In genomic region chr1:23460519-23460918, GRCh38 we compare ENCODE assay signal across 15 cellular contexts. TPM values are rescaled to one million over a fixed set of nuclear protein-coding genes. Genes with fewer than 3 reads are reported as not detected.
DNase-seq lines count a peak whose midpoint lies in the region; ATAC-seq and TF ChIP-seq lines count a peak whose summit lies in the region.
"Had no signal": no experiment of that assay in that cellular context is flagged by ENCODE, and none has a peak within 500 bp of the region (broad histone marks: within the 10 kb centered on the region; RNA-seq: fewer than 3 reads in every experiment).

No MANE protein-coding gene starts in this region.

- no peak overlapping the region for H3K4me3 ChIP-seq in breast epithelium
- no peak overlapping the region for H3K4me3 ChIP-seq in mammary epithelial cell (replicated peaks in 1 of 3; ENCODE audit: insufficient read depth in 1 of 3, low read depth in 2 of 3, low read length in 3 of 3)
- H3K4me3 ChIP-seq in epithelial cell of esophagus (ENCODE audit: low read length): no peak overlapping the region
- H3K4me3 ChIP-seq: A549, GM23248, HAP-1 had no signal

- H3K27ac Mint-ChIP-seq in MCF 10A (ENCODE audit: low read depth, unreplicated experiment): peak overlapping the region; percentile 18
- H3K27ac Mint-ChIP-seq: CD4-positive, alpha-beta T cell had no signal

- no peak for TF ChIP-seq POLR2A in breast epithelium (IDR thresholded peaks at IDR 0.05)

- H3K9me3 Mint-ChIP-seq in MCF 10A (ENCODE audit: unreplicated experiment): no peaks in the 10 kb centered on the region
- H3K9me3 Mint-ChIP-seq: CD4-positive, alpha-beta T cell had no signal

- no peak overlapping the region for H3K4me3 Mint-ChIP-seq in MCF 10A (ENCODE audit: unreplicated experiment)
- H3K4me3 Mint-ChIP-seq: CD4-positive, alpha-beta T cell had no signal

- H3K27me3 Mint-ChIP-seq in MCF 10A (ENCODE audit: insufficient read depth, unreplicated experiment): no peaks in the 10 kb centered on the region

- dilution Hi-C loops in mammary epithelial cell (cut with HindIII; ENCODE audit: low sequenced_read_pairs): no loop called here

- peaks cover 8% of the 10 kb centered on the region for H3K36me3 Mint-ChIP-seq in MCF 10A (ENCODE audit: insufficient read depth, unreplicated experiment)

- H3K79me2 ChIP-seq in mammary epithelial cell (ENCODE audit: insufficient read depth, low read length): no peaks in the 10 kb centered on the region

- H4K20me1 ChIP-seq in mammary epithelial cell (ENCODE audit: insufficient read depth, low read length): no peaks in the 10 kb centered on the region

- TF ChIP-seq CTCF in MCF 10A (IDR thresholded peaks at IDR 0.05; ENCODE audit: unreplicated experiment) (no peak), breast epithelium (IDR thresholded peaks at IDR 0.05) (no peak), mammary epithelial cell (conservative IDR thresholded peaks at IDR 0.05 in 1 of 2, IDR thresholded peaks at IDR 0.05 in 1 of 2; ENCODE audit: extremely low read depth in 1 of 2, insufficient read depth in 1 of 2, low read depth in 1 of 2, low read length in 2 of 2) (no peak), epithelial cell of esophagus (IDR thresholded peaks at IDR 0.05; ENCODE audit: insufficient read depth, low read depth, low read length, missing control alignments) (no peak)

- H3K4me2 ChIP-seq in mammary epithelial cell (ENCODE audit: insufficient read depth, low read depth, low read length): no peak overlapping the region
- H3K4me2 ChIP-seq: A549 had no signal

- H2AFZ ChIP-seq in mammary epithelial cell (ENCODE audit: low read depth, low read length): no peak overlapping the region
- H2AFZ ChIP-seq: GM23248 had no signal

- H3K27ac ChIP-seq in breast epithelium: no peak overlapping the region
- no peak overlapping the region for H3K27ac ChIP-seq in mammary epithelial cell (ENCODE audit: insufficient read depth, low read depth, low read length)
- H3K27ac ChIP-seq: 22Rv1, A549, C4-2B, GM23248 had no signal

- intact Hi-C loops in MCF 10A (cut with micrococcal nuclease): no loop called here
- intact Hi-C loops in breast epithelium (cut with DNase I; ENCODE audit: low total_unique reads): no loop called here
- intact Hi-C loops in mammary epithelial cell (cut with micrococcal nuclease): no loop called here

- DNase-seq in MCF 10A (ENCODE audit: unreplicated experiment) (peak; percentile 43), breast epithelium (ENCODE audit: low spot score in 2 of 2) (no peak), mammary epithelial cell (peak; percentile 47), epithelial cell of esophagus (ENCODE audit: low read depth) (peak; percentile 81), pons (ENCODE audit: low spot score) (no peak), hepatic stellate cell (ENCODE audit: low spot score) (no peak)
- DNase-seq: AML-193; Caco-2; CD4-positive, alpha-beta T cell; GM23248 had no signal

- H3K4me1 Mint-ChIP-seq in MCF 10A (ENCODE audit: insufficient read depth, unreplicated experiment): peaks cover 32% of the 10 kb centered on the region

- no peak for ATAC-seq in HG03460 (IDR thresholded peaks at IDR 0.05; ENCODE audit: unreplicated experiment)
- ATAC-seq: A549 had no signal

- H3K9ac ChIP-seq in mammary epithelial cell (ENCODE audit: insufficient read depth, low read length): no peak overlapping the region
- H3K9ac ChIP-seq: GM23248 had no signal

- H3K27me3 ChIP-seq in breast epithelium (no peaks in the 10 kb centered on the region), mammary epithelial cell (ENCODE audit: insufficient read depth, low read length) (no peaks in the 10 kb centered on the region)

- BruUV-seq in MCF 10A (replicated peaks; lab: Mats Ljungman, UMichigan) (no TSS peak), mammary epithelial cell (replicated peaks; lab: Mats Ljungman, UMichigan) (no TSS peak)

- CTCF ChIA-PET in MCF 10A (lab: Yijun Ruan, JAX) (interaction anchor here (1.8 kb wide), 1 partner anchor 9 kb away, joined by 6 read pairs; no protein-coding TSS in a partner anchor), mammary epithelial cell (lab: Charles Lee; ENCODE audit: low non-redundant PET) (interaction anchor here (0.5 kb wide), 1 partner anchor 153 kb away, joined by 3 read pairs; no protein-coding TSS in a partner anchor)

- H3K9me3 ChIP-seq in breast epithelium: no peaks in the 10 kb centered on the region
- H3K9me3 ChIP-seq in mammary epithelial cell (replicated peaks; ENCODE audit: insufficient read depth, low read length): no peaks in the 10 kb centered on the region
- H3K9me3 ChIP-seq: A549, Caco-2, HAP-1 had no signal

- in situ Hi-C loops in mammary epithelial cell (cut with MboI; ENCODE audit: low sequenced_read_pairs in 2 of 2): no loop called here

- 48% methylated on average over 4 of the region's 4 CpGs for WGBS in mammary epithelial cell (ENCODE audit: low coverage, missing lambda C conversion rate)

- no peaks in the 10 kb centered on the region for H3K36me3 ChIP-seq in breast epithelium
- no peaks in the 10 kb centered on the region for H3K36me3 ChIP-seq in mammary epithelial cell (ENCODE audit: insufficient read depth, low read length)
- H3K36me3 ChIP-seq: HAP-1 had no signal

- peaks cover 0 to 4% of the 10 kb centered on the region in 2 donors for H3K4me1 ChIP-seq in breast epithelium
- peaks cover 26% of the 10 kb centered on the region for H3K4me1 ChIP-seq in mammary epithelial cell (ENCODE audit: insufficient read depth, low read length)
- H3K4me1 ChIP-seq: A549, HAP-1 had no signal

- POLR2A ChIA-PET in MCF 10A (lab: Yijun Ruan, JAX): interaction anchor here (0.5 to 1.8 kb wide), 5 partner anchors 11 to 92 kb away, joined by 3 to 9 read pairs (median 4); no protein-coding TSS in a partner anchor

RNA-seq across cellular contexts. Expression of gene ASAP3, which starts 23.5 kb away (rescaled TPM):
- 11.1 and 11.2 TPM in 2 replicates for total RNA-seq in MCF 10A (2022)
- total RNA-seq in breast epithelium: 10 to 100 TPM; 47.7 to 61.6 (median 54.9) TPM
- 10 to 100 TPM; 11.8 to 22.0 TPM for total RNA-seq in mammary epithelial cell
- 11.1 TPM for polyA plus RNA-seq in mammary epithelial cell
- 24.1 TPM for polyA minus RNA-seq in mammary epithelial cell

RNA-seq across cellular contexts. Expression of gene TCEA3, which starts 36.0 kb away (rescaled TPM):
- 0.49 and 1.5 TPM in 2 replicates for total RNA-seq in MCF 10A (2022)
- total RNA-seq in breast epithelium: 10 to 100 TPM in 2 of 3 donors, 1 to 10 TPM in 1; 8.5 to 38.0 (median 31.2) TPM
- total RNA-seq in mammary epithelial cell: 1 to 10 TPM in 1 of 2 donors, under 1 TPM in 1; 0.24 to 1.5 TPM
- polyA plus RNA-seq in mammary epithelial cell: 0.56 TPM
- not detected for polyA minus RNA-seq in mammary epithelial cell

Comparison
In these comparisons a context has a peak if more than half of its experiments do, and no peak if none do; other contexts are left out.
1. DNase-seq: peak in MCF 10A (single experiment), mammary epithelial cell (single experiment) and epithelial cell of esophagus (single experiment); none in breast epithelium (0 of 2), pons (single experiment) and hepatic stellate cell (single experiment).